Comparison of ENCODE assay signal across 21 cellular contexts in genomic region chr2:203612246-203612645, GRCh38.
"Had no signal": no experiment of that assay in that cellular context is flagged by ENCODE, and none has a peak within 500 bp of the region (broad histone marks: within the 10 kb centered on the region; RNA-seq: fewer than 3 reads in every experiment).

No MANE protein-coding gene starts in this region.

- DNase-seq: colonic mucosa; dermis blood vessel endothelial cell; effector CD4-positive, alpha-beta T cell; endodermal cell; erythroblast; foreskin melanocyte; head of caudate nucleus; kidney; left colon; naive thymus-derived CD8-positive, alpha-beta T cell; psoas muscle; small intestine; stimulated activated CD4-positive, alpha-beta T cell treated with anti-CD3 and anti-CD28 coated beads, Interleukin-12 subunit alpha, Interleukin-12 subunit beta, amount 100 ng/mL, for 4 hours; stimulated activated naive CD8-positive, alpha-beta T cell treated with anti-CD3 and anti-CD28 coated beads, Interleukin-15, Interleukin-2, amounts not matched to agents 100 U/mL and 50 U/mL, for 24 hours; tibial artery; upper lobe of right lung had no signal

- H3K27ac ChIP-seq: colonic mucosa, hepatocyte, neutrophil, psoas muscle, right atrium auricular region, suprapubic skin, tibial artery, upper lobe of right lung, vagina had no signal

- H3K36me3 Mint-ChIP-seq: naive thymus-derived CD8-positive, alpha-beta T cell had no signal

- H3K36me3 ChIP-seq: colonic mucosa, neutrophil, right atrium auricular region, suprapubic skin, tibial artery, upper lobe of right lung, vagina had no signal

- H3K27ac Mint-ChIP-seq: endodermal cell had no signal

- H3K9me3 ChIP-seq: colonic mucosa, neutrophil, psoas muscle, right atrium auricular region, suprapubic skin, tibial artery, upper lobe of right lung, vagina had no signal

- H3K9me3 Mint-ChIP-seq: endodermal cell; naive thymus-derived CD8-positive, alpha-beta T cell had no signal

- H3K4me1 ChIP-seq: colonic mucosa, psoas muscle, right atrium auricular region, suprapubic skin, tibial artery, upper lobe of right lung, vagina had no signal

- H3K27me3 ChIP-seq: colonic mucosa, hepatocyte, right atrium auricular region, suprapubic skin, tibial artery, upper lobe of right lung, vagina had no signal

- H3K4me3 Mint-ChIP-seq: endodermal cell; naive thymus-derived CD8-positive, alpha-beta T cell had no signal

- H3K4me3 ChIP-seq: colonic mucosa, hepatocyte, psoas muscle, right atrium auricular region, suprapubic skin, tibial artery, upper lobe of right lung, vagina had no signal
